22 cellular contexts compared by ENCODE assay signal in the genomic region with DNA sequence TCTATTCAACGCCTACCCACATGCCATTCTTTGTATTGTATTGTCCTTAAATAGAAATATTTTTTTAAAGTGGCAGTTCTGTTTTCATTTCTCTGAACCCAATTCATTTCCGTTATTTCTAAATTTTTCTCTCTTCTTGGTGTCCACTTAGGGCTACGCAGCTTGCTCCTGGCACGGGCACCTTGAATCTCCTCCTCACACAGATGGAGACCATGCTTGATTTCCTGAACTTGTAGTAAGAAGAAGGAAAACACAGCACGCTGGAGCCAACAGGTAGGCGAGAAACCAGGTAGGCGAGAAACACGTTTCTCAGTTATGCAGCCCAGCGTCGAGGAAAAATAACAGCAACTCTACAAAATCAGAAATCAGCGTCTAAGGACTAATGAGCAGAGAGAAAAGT.
"Had no signal": no experiment of that assay in that cellular context is flagged by ENCODE, and none has a peak within 500 bp of the region (broad histone marks: within the 10 kb centered on the region; RNA-seq: fewer than 3 reads in every experiment).

No MANE protein-coding gene starts in this region.

- DNase-seq: natural killer cell; nucleus accumbens; pancreas; psoas muscle; right cardiac atrium; right lobe of liver; sigmoid colon; small intestine; stimulated activated CD4-positive, alpha-beta T cell treated with anti-CD3 and anti-CD28 coated beads, Interleukin-15, amount 100 ng/mL, for 24 hours; stimulated activated CD4-positive, alpha-beta T cell treated with anti-CD3 and anti-CD28 coated beads, Interleukin-2, amount 100 ng/mL, for 24 hours; stimulated activated CD4-positive, alpha-beta T cell treated with anti-CD3 and anti-CD28 coated beads, Interleukin-2, amount 100 ng/mL, for 48 hours; stimulated activated CD4-positive, alpha-beta T cell treated with anti-CD3 and anti-CD28 coated beads, Interleukin-4, amount 100 ng/mL, for 24 hours; stimulated activated naive B cell treated with anti-CD40 and anti-IgM and Interleukin-4, amounts not matched to agents 10 μg/mL and 1 μg/mL and 100 μg/mL, for 72 hours; stimulated activated naive CD4-positive, alpha-beta T cell treated with Interleukin-2 at 50 U/mL for 16 hours; stomach; thyroid gland; trophoblast cell; upper lobe of left lung had no signal

- H3K4me1 Mint-ChIP-seq: natural killer cell; nephron; neural crest cell; stimulated activated effector memory CD8-positive, alpha-beta T cell treated with anti-CD3 and anti-CD28 coated beads, Interleukin-12 subunit alpha, Interleukin-12 subunit beta, amount 100 ng/mL, for 72 hours; stimulated activated naive B cell treated with anti-CD40 and anti-IgM and Interleukin-4, amounts not matched to agents 10 μg/mL and 1 μg/mL and 100 μg/mL, for 72 hours had no signal

- H3K27ac Mint-ChIP-seq: natural killer cell; nephron; stimulated activated effector memory CD8-positive, alpha-beta T cell treated with anti-CD3 and anti-CD28 coated beads, Interleukin-12 subunit alpha, Interleukin-12 subunit beta, amount 100 ng/mL, for 72 hours; stimulated activated naive B cell treated with anti-CD40 and anti-IgM and Interleukin-4, amounts not matched to agents 10 μg/mL and 1 μg/mL and 100 μg/mL, for 72 hours; stimulated activated naive CD8-positive, alpha-beta T cell treated with anti-CD3 and anti-CD28 coated beads, Interleukin-15, Interleukin-2, amounts not matched to agents 100 ng/mL and 50 ng/mL, for 24 hours had no signal

- H3K36me3 Mint-ChIP-seq: natural killer cell; stimulated activated effector memory CD8-positive, alpha-beta T cell treated with anti-CD3 and anti-CD28 coated beads, Interleukin-12 subunit alpha, Interleukin-12 subunit beta, amount 100 ng/mL, for 72 hours; stimulated activated naive B cell treated with anti-CD40 and anti-IgM and Interleukin-4, amounts not matched to agents 10 μg/mL and 1 μg/mL and 100 μg/mL, for 72 hours had no signal

- H3K9me3 Mint-ChIP-seq: natural killer cell; nephron; neural crest cell; stimulated activated effector memory CD8-positive, alpha-beta T cell treated with anti-CD3 and anti-CD28 coated beads, Interleukin-12 subunit alpha, Interleukin-12 subunit beta, amount 100 ng/mL, for 72 hours; stimulated activated naive B cell treated with anti-CD40 and anti-IgM and Interleukin-4, amounts not matched to agents 10 μg/mL and 1 μg/mL and 100 μg/mL, for 72 hours; stimulated activated naive CD8-positive, alpha-beta T cell treated with anti-CD3 and anti-CD28 coated beads, Interleukin-15, Interleukin-2, amounts not matched to agents 100 ng/mL and 50 ng/mL, for 24 hours had no signal

- H3K4me3 Mint-ChIP-seq: natural killer cell; nephron; neural crest cell; stimulated activated effector memory CD8-positive, alpha-beta T cell treated with anti-CD3 and anti-CD28 coated beads, Interleukin-12 subunit alpha, Interleukin-12 subunit beta, amount 100 ng/mL, for 72 hours; stimulated activated naive B cell treated with anti-CD40 and anti-IgM and Interleukin-4, amounts not matched to agents 10 μg/mL and 1 μg/mL and 100 μg/mL, for 72 hours; stimulated activated naive CD8-positive, alpha-beta T cell treated with anti-CD3 and anti-CD28 coated beads, Interleukin-15, Interleukin-2, amounts not matched to agents 100 ng/mL and 50 ng/mL, for 24 hours had no signal

- ATAC-seq: natural killer cell; pancreas; psoas muscle; right cardiac atrium; stimulated activated effector memory CD8-positive, alpha-beta T cell treated with anti-CD3 and anti-CD28 coated beads, Interleukin-12 subunit alpha, Interleukin-12 subunit beta, amount 100 ng/mL, for 72 hours; stimulated activated naive B cell treated with anti-CD40 and anti-IgM and Interleukin-4, amounts not matched to agents 10 μg/mL and 1 μg/mL and 100 μg/mL, for 72 hours had no signal
